7 cellular contexts compared by ENCODE assay signal in genomic region chr19:55418185-55418584, GRCh38. TPM values are rescaled to one million over a fixed set of nuclear protein-coding genes. Genes with fewer than 3 reads are reported as not detected.
DNase-seq lines count a peak whose midpoint lies in the region; ATAC-seq, FAIRE-seq and TF ChIP-seq lines count a peak whose summit lies in the region.

No MANE protein-coding gene starts in this region.

- intact Hi-C loops in GM12878 (cut with micrococcal nuclease; ENCODE audit: unreplicated experiment), result loop anchor here (1.0 to 2.0 kb wide), 3 partner anchors 125 to 277 kb away; no protein-coding TSS in a partner anchor

- CTCF ChIA-PET in GM12878 (lab: Yijun Ruan, JAX), result interaction anchor here (0.7 to 2.0 kb wide), 15 partner anchors 9 to 278 kb away, joined by 3 to 9 read pairs (median 4); partner anchors contain the start of gene KMT5C

- no peak overlapping the region for H3K9ac ChIP-seq in MM.1S (ENCODE audit: low read length)
- H3K9ac ChIP-seq in GM12878 (ENCODE audit: control insufficient read depth, insufficient read depth, low read length), result no peak overlapping the region

- H3K36me3 ChIP-seq in MM.1S (replicated peaks; ENCODE audit: insufficient read depth, low read length) (no peaks in the 10 kb centered on the region), GM12878 (ENCODE audit: control insufficient read depth in 2 of 2, insufficient read depth in 2 of 2, low read length in 1 of 2) (no peaks in the 10 kb centered on the region), small intestine (ENCODE audit: control insufficient read depth in 2 of 2, insufficient read depth in 2 of 2, low read length in 2 of 2) (no peaks in the 10 kb centered on the region)

- BruUV-seq in GM12878 (replicated peaks; lab: Mats Ljungman, UMichigan), result no TSS peak

- H3K27ac ChIP-seq in MM.1S (ENCODE audit: low read length), result no peak overlapping the region
- no peak overlapping the region for H3K27ac ChIP-seq in GM12878 (ENCODE audit: control insufficient read depth, insufficient read depth)
- no peak overlapping the region for H3K27ac ChIP-seq in small intestine (ENCODE audit: low read depth in 1 of 2, low read length in 1 of 2)

- no peak for TF ChIP-seq EP300 in GM12878 (IDR thresholded peaks at IDR 0.05; ENCODE audit: borderline replicate concordance in 1 of 2, control insufficient read depth in 1 of 2, low read depth in 2 of 2, low read length in 2 of 2)

- H2AFZ ChIP-seq in MM.1S (ENCODE audit: low read length) (no peak overlapping the region), GM12878 (ENCODE audit: control insufficient read depth, low read depth, low read length) (no peak overlapping the region)

- TF ChIP-seq CTCF in MM.1S (IDR thresholded peaks at IDR 0.05; ENCODE audit: low read length) (peak; percentile 71), GM12878 (IDR thresholded peaks at IDR 0.05 in 2 of 3, conservative IDR thresholded peaks at IDR 0.05 in 1 of 3; ENCODE audit: control insufficient read depth in 2 of 3, extremely low read depth in 1 of 3, insufficient read depth in 1 of 3, low read depth in 3 of 3, low read length in 3 of 3) (peak; percentile 64 to 88 (median 75))

- RAD21 ChIA-PET in GM12878 (lab: Charles Lee; ENCODE audit: unreplicated experiment), result interaction anchor here (1.2 to 2.2 kb wide), 4 partner anchors 117 to 277 kb away, joined by 4 to 8 read pairs (median 6); no protein-coding TSS in a partner anchor

- TF ChIP-seq RAD21 in GM12878 (IDR thresholded peaks at IDR 0.05; ENCODE audit: insufficient read depth, low read depth, low read length), result peak; percentile 89

- ATAC-seq in GM12878 (peak; percentile 89), HG02973 (IDR thresholded peaks at IDR 0.05; ENCODE audit: unreplicated experiment) (no peak)

- peak; percentile 94 for FAIRE-seq in GM12878 (lab: Jason Lieb, UNC)
- FAIRE-seq in small intestine (lab: Jason Lieb, UNC), result no peak

- H3K9me3 ChIP-seq in MM.1S (replicated peaks; ENCODE audit: insufficient read depth, low read length) (no peaks in the 10 kb centered on the region), GM12878 (replicated peaks; ENCODE audit: control insufficient read depth, insufficient read depth, low read length) (no peaks in the 10 kb centered on the region; the same call in 2 of the 3 replicates), small intestine (ENCODE audit: control insufficient read depth, low read depth) (no peaks in the 10 kb centered on the region)

- no peaks in the 10 kb centered on the region for H3K79me2 ChIP-seq in MM.1S (ENCODE audit: low read length)
- no peaks in the 10 kb centered on the region for H3K79me2 ChIP-seq in GM12878 (ENCODE audit: control insufficient read depth, insufficient read depth, low read length)

- H3K4me2 ChIP-seq in MM.1S (ENCODE audit: low read depth, low read length) (no peak overlapping the region), GM12878 (ENCODE audit: control insufficient read depth, insufficient read depth) (no peak overlapping the region)

- no peaks in the 10 kb centered on the region for H3K9me2 ChIP-seq in MM.1S (replicated peaks; ENCODE audit: insufficient read depth, low read length)

- 16% methylated on average over 7 of the region's 7 CpGs for WGBS in GM12878 (ENCODE audit: insufficient coverage, insufficient replicate concordance, low lambda C conversion rate, missing lambda C conversion rate)
- 7 to 19% (median 8%) methylated on average over 7 of the region's 7 CpGs for WGBS in small intestine, 3 donors

- TF ChIP-seq POLR2A in GM12878 (IDR thresholded peaks at IDR 0.05; ENCODE audit: low read depth, low read length), result no peak

- H4K20me1 ChIP-seq in MM.1S (ENCODE audit: insufficient read depth, low read length) (no peaks in the 10 kb centered on the region), GM12878 (ENCODE audit: control insufficient read depth, insufficient read depth) (no peaks in the 10 kb centered on the region)

- POLR2A ChIA-PET in GM12878 (lab: Charles Lee), result no interaction called here

- no peak overlapping the region for H3K4me3 ChIP-seq in MM.1S (ENCODE audit: low read length)
- no peak overlapping the region for H3K4me3 ChIP-seq in GM12878
- H3K4me3 ChIP-seq in small intestine (ENCODE audit: low read depth in 1 of 2, low read length in 2 of 2), result no peak overlapping the region

- in situ Hi-C loops in GM12878 (cut with MboI), result loop anchor here (5.0 kb wide), 2 partner anchors 206 to 276 kb away; no protein-coding TSS in a partner anchor

- peaks cover 32% of the 10 kb centered on the region for H3K27me3 ChIP-seq in MM.1S (replicated peaks; ENCODE audit: insufficient read depth, low read length)
- H3K27me3 ChIP-seq in GM12878 (replicated peaks in 1 of 2; ENCODE audit: control insufficient read depth in 2 of 2, insufficient read depth in 2 of 2, low read length in 1 of 2), result no peaks in the 10 kb centered on the region
- H3K27me3 ChIP-seq in small intestine (ENCODE audit: control insufficient read depth in 2 of 2, insufficient read depth in 2 of 2, low read length in 2 of 2), result no peaks in the 10 kb centered on the region

- DNase-seq in GM04504 (ENCODE audit: low read depth) (peak; percentile 71), MM.1S (peak; percentile 65), T follicular helper cell (ENCODE audit: low read depth) (peak; percentile 46), GM12878 (ENCODE audit: low read depth, low spot score) (no peak), hypothalamus (lab: John Stamatoyannopoulos, UW) (peak in 29 of 51 donors; percentile 4 to 86 (median 39)), small intestine (peak; percentile 82)

- no peaks in the 10 kb centered on the region for H3K4me1 ChIP-seq in MM.1S (ENCODE audit: low read length)
- H3K4me1 ChIP-seq in GM12878 (ENCODE audit: control insufficient read depth, insufficient read depth, low read length), result no peaks in the 10 kb centered on the region
- H3K4me1 ChIP-seq in small intestine (ENCODE audit: control insufficient read depth in 2 of 2, insufficient read depth in 1 of 2, low read depth in 1 of 2, low read length in 1 of 2), result no peaks in the 10 kb centered on the region

- SMC1A ChIA-PET in GM12878 (lab: Charles Lee; ENCODE audit: uncharacterized antibody, unreplicated experiment), result interaction anchor here (1.1 to 1.6 kb wide), 4 partner anchors 117 to 207 kb away, joined by 3 to 4 read pairs (median 4); no protein-coding TSS in a partner anchor

- H3F3A ChIP-seq in MM.1S (ENCODE audit: insufficient read depth, low read length), result no peaks in the 10 kb centered on the region

RNA-seq across cellular contexts. Expression of gene UBE2S, which starts 10.6 kb away (rescaled TPM):
- total RNA-seq in GM12878 (2013; cell fraction: nucleolus; rRNA removed), result 9.4 and 10.2 TPM in 2 replicates
- total RNA-seq in GM12878 (2014; rRNA removed) (517 and 640 TPM in 2 replicates), GM12878 (2014; rRNA removed; fragmentation: Illumina TruSeq; extraction: Trizol) (58.9 and 67.6 TPM in 2 replicates), GM12878 (2021) (258 and 260 TPM in 2 replicates)
- 9.6 TPM for polyA plus RNA-seq in GM12878 (2011; ENCODE audit: low read depth)
- polyA plus RNA-seq in GM12878 (2011; rRNA removed) (46.6 and 82.3 TPM in 2 replicates), GM12878 (2014; fragmentation: Illumina TruSeq; extraction: Trizol) (20.6 and 105 TPM in 2 replicates), GM12878 (2014; fragmentation: Nextera tagmentation; extraction: Ambion mirVana) (1 to 10 TPM; 2.3 to 5.1 TPM), GM12878 (2014; rRNA removed) (149 and 769 TPM in 2 replicates), GM12878 (2016; fragmentation: Nextera tagmentation; extraction: Ambion mirVana) (100 to 1,000 TPM; 323 to 417 TPM), small intestine (10 to 100 TPM in 1 of 3 donors, 1 to 10 TPM in 2; 7.2 to 30.1 (median 9.5) TPM)
- polyA plus RNA-seq in GM12878 (2011; cell fraction: cytosol; rRNA removed), result 101 and 131 TPM in 2 replicates
- polyA plus RNA-seq in GM12878 (2011; cell fraction: nucleus; rRNA removed), result 105 and 115 TPM in 2 replicates
- polyA plus RNA-seq in GM12878 (2012), result 64.8 and 111 TPM in 2 replicates
- 29.6 and 57.1 TPM in 2 replicates for polyA minus RNA-seq in GM12878 (2011; rRNA and poly(A)+ RNA removed)
- 70.9 and 83.8 TPM in 2 replicates for polyA minus RNA-seq in GM12878 (2011; cell fraction: cytosol; rRNA and poly(A)+ RNA removed)
- polyA minus RNA-seq in GM12878 (2011; cell fraction: nucleus; rRNA and poly(A)+ RNA removed), result 10.4 and 21.0 TPM in 2 replicates

RNA-seq across cellular contexts. Expression of gene SHISA7, which starts 24.9 kb away (rescaled TPM):
- not detected in 2 replicates for total RNA-seq in GM12878 (2013; cell fraction: nucleolus; rRNA removed)
- not detected in 2 replicates for total RNA-seq in GM12878 (2014; rRNA removed)
- not detected in 2 replicates for total RNA-seq in GM12878 (2014; rRNA removed; fragmentation: Illumina TruSeq; extraction: Trizol)
- not detected in 2 replicates for total RNA-seq in GM12878 (2021)
- polyA plus RNA-seq in GM12878 (2011; ENCODE audit: low read depth), result 0.05 TPM
- polyA plus RNA-seq in GM12878 (2011; rRNA removed), result not detected in 2 replicates
- not detected in 2 replicates for polyA plus RNA-seq in GM12878 (2011; cell fraction: cytosol; rRNA removed)
- polyA plus RNA-seq in GM12878 (2011; cell fraction: nucleus; rRNA removed), result not detected in 2 replicates
- polyA plus RNA-seq in GM12878 (2012), result 0.05 and 0.06 TPM in 2 replicates
- polyA plus RNA-seq in GM12878 (2014; fragmentation: Illumina TruSeq; extraction: Trizol), result 0.03 TPM in 1 of 2 replicates, not detected in the other
- polyA plus RNA-seq in GM12878 (2014; fragmentation: Nextera tagmentation; extraction: Ambion mirVana), result not detected
- not detected in 2 replicates for polyA plus RNA-seq in GM12878 (2014; rRNA removed)
- not detected for polyA plus RNA-seq in GM12878 (2016; fragmentation: Nextera tagmentation; extraction: Ambion mirVana)
- not detected in 2 replicates for polyA minus RNA-seq in GM12878 (2011; rRNA and poly(A)+ RNA removed)
- not detected in 2 replicates for polyA minus RNA-seq in GM12878 (2011; cell fraction: cytosol; rRNA and poly(A)+ RNA removed)
- not detected in 2 replicates for polyA minus RNA-seq in GM12878 (2011; cell fraction: nucleus; rRNA and poly(A)+ RNA removed)
- polyA plus RNA-seq in small intestine, result under 1 TPM in 1 of 3 donors, not detected in 2; 0.12 TPM

RNA-seq across cellular contexts. Expression of gene RPL28, which starts 32.5 kb away (rescaled TPM):
- total RNA-seq in GM12878 (2013; cell fraction: nucleolus; rRNA removed), result 122 and 150 TPM in 2 replicates
- total RNA-seq in GM12878 (2014; rRNA removed) (717 and 1,079 TPM in 2 replicates), GM12878 (2014; rRNA removed; fragmentation: Illumina TruSeq; extraction: Trizol) (1,192 and 1,229 TPM in 2 replicates), GM12878 (2021) (3,542 and 3,611 TPM in 2 replicates)
- 6,930 TPM for polyA plus RNA-seq in GM12878 (2011; ENCODE audit: low read depth)
- polyA plus RNA-seq in GM12878 (2011; rRNA removed) (139 and 260 TPM in 2 replicates), GM12878 (2014; fragmentation: Illumina TruSeq; extraction: Trizol) (225 and 1,758 TPM in 2 replicates), GM12878 (2014; fragmentation: Nextera tagmentation; extraction: Ambion mirVana) (100 to 1,000 TPM; 290 to 479 TPM), GM12878 (2014; rRNA removed) (1,272 and 1,578 TPM in 2 replicates), GM12878 (2016; fragmentation: Nextera tagmentation; extraction: Ambion mirVana) (100 to 1,000 TPM; 692 to 703 TPM), small intestine (1,000 to 10,000 TPM; 1,338 to 2,360 (median 2,011) TPM)
- polyA plus RNA-seq in GM12878 (2011; cell fraction: cytosol; rRNA removed), result 910 and 1,341 TPM in 2 replicates
- polyA plus RNA-seq in GM12878 (2011; cell fraction: nucleus; rRNA removed), result 487 and 492 TPM in 2 replicates
- polyA plus RNA-seq in GM12878 (2012), result 4,260 and 4,399 TPM in 2 replicates
- 272 and 502 TPM in 2 replicates for polyA minus RNA-seq in GM12878 (2011; rRNA and poly(A)+ RNA removed)
- polyA minus RNA-seq in GM12878 (2011; cell fraction: cytosol; rRNA and poly(A)+ RNA removed), result 1,150 and 1,184 TPM in 2 replicates
- polyA minus RNA-seq in GM12878 (2011; cell fraction: nucleus; rRNA and poly(A)+ RNA removed), result 130 and 178 TPM in 2 replicates

RNA-seq across cellular contexts. Expression of gene TMEM238, which starts 34.1 kb away (rescaled TPM):
- total RNA-seq in GM12878 (2013; cell fraction: nucleolus; rRNA removed), result not detected in 2 replicates
- total RNA-seq in GM12878 (2014; rRNA removed), result 3.1 and 10.0 TPM in 2 replicates
- 0.18 and 0.58 TPM in 2 replicates for total RNA-seq in GM12878 (2014; rRNA removed; fragmentation: Illumina TruSeq; extraction: Trizol)
- 16.9 and 17.9 TPM in 2 replicates for total RNA-seq in GM12878 (2021)
- not detected for polyA plus RNA-seq in GM12878 (2011; ENCODE audit: low read depth)
- polyA plus RNA-seq in GM12878 (2011; rRNA removed), result 0.09 and 0.18 TPM in 2 replicates
- polyA plus RNA-seq in GM12878 (2011; cell fraction: cytosol; rRNA removed), result 0.23 TPM in 1 of 2 replicates, not detected in the other
- polyA plus RNA-seq in GM12878 (2011; cell fraction: nucleus; rRNA removed), result 0.93 and 1.4 TPM in 2 replicates
- 0.95 and 1.1 TPM in 2 replicates for polyA plus RNA-seq in GM12878 (2012)
- polyA plus RNA-seq in GM12878 (2014; fragmentation: Illumina TruSeq; extraction: Trizol), result 0.09 TPM in 1 of 2 replicates, not detected in the other
- under 1 TPM; 0.05 to 0.10 TPM for polyA plus RNA-seq in GM12878 (2014; fragmentation: Nextera tagmentation; extraction: Ambion mirVana)
- polyA plus RNA-seq in GM12878 (2014; rRNA removed), result 4.9 and 9.1 TPM in 2 replicates
- under 1 TPM in 1 of 2 experiments, not detected in 1; 0.94 TPM for polyA plus RNA-seq in GM12878 (2016; fragmentation: Nextera tagmentation; extraction: Ambion mirVana)
- polyA minus RNA-seq in GM12878 (2011; rRNA and poly(A)+ RNA removed), result not detected in 2 replicates
- 1.9 and 3.3 TPM in 2 replicates for polyA minus RNA-seq in GM12878 (2011; cell fraction: cytosol; rRNA and poly(A)+ RNA removed)
- 0.24 and 0.86 TPM in 2 replicates for polyA minus RNA-seq in GM12878 (2011; cell fraction: nucleus; rRNA and poly(A)+ RNA removed)
- 1 to 10 TPM in 2 of 3 donors, not detected in 1; 1.6 to 2.2 TPM for polyA plus RNA-seq in small intestine

RNA-seq across cellular contexts. Expression of gene TMEM190, which starts 41.6 kb away (rescaled TPM):
- total RNA-seq in GM12878 (2013; cell fraction: nucleolus; rRNA removed), result not detected in 2 replicates
- total RNA-seq in GM12878 (2014; rRNA removed) (not detected in 2 replicates), GM12878 (2014; rRNA removed; fragmentation: Illumina TruSeq; extraction: Trizol) (not detected in 2 replicates), GM12878 (2021) (not detected in 2 replicates)
- polyA plus RNA-seq in GM12878 (2011; ENCODE audit: low read depth), result not detected
- polyA plus RNA-seq in GM12878 (2011; rRNA removed) (not detected in 2 replicates), GM12878 (2014; fragmentation: Illumina TruSeq; extraction: Trizol) (not detected in 2 replicates), GM12878 (2014; fragmentation: Nextera tagmentation; extraction: Ambion mirVana) (not detected), GM12878 (2014; rRNA removed) (not detected in 2 replicates), GM12878 (2016; fragmentation: Nextera tagmentation; extraction: Ambion mirVana) (not detected), small intestine (under 1 TPM in 1 of 3 donors, not detected in 2; 0.30 TPM)
- polyA plus RNA-seq in GM12878 (2011; cell fraction: cytosol; rRNA removed), result not detected in 2 replicates
- not detected in 2 replicates for polyA plus RNA-seq in GM12878 (2011; cell fraction: nucleus; rRNA removed)
- not detected in 2 replicates for polyA plus RNA-seq in GM12878 (2012)
- polyA minus RNA-seq in GM12878 (2011; rRNA and poly(A)+ RNA removed), result not detected in 2 replicates
- not detected in 2 replicates for polyA minus RNA-seq in GM12878 (2011; cell fraction: cytosol; rRNA and poly(A)+ RNA removed)
- polyA minus RNA-seq in GM12878 (2011; cell fraction: nucleus; rRNA and poly(A)+ RNA removed), result not detected in 2 replicates
